Comparison of ENCODE assay signal across 1 cellular context in the genomic region with DNA sequence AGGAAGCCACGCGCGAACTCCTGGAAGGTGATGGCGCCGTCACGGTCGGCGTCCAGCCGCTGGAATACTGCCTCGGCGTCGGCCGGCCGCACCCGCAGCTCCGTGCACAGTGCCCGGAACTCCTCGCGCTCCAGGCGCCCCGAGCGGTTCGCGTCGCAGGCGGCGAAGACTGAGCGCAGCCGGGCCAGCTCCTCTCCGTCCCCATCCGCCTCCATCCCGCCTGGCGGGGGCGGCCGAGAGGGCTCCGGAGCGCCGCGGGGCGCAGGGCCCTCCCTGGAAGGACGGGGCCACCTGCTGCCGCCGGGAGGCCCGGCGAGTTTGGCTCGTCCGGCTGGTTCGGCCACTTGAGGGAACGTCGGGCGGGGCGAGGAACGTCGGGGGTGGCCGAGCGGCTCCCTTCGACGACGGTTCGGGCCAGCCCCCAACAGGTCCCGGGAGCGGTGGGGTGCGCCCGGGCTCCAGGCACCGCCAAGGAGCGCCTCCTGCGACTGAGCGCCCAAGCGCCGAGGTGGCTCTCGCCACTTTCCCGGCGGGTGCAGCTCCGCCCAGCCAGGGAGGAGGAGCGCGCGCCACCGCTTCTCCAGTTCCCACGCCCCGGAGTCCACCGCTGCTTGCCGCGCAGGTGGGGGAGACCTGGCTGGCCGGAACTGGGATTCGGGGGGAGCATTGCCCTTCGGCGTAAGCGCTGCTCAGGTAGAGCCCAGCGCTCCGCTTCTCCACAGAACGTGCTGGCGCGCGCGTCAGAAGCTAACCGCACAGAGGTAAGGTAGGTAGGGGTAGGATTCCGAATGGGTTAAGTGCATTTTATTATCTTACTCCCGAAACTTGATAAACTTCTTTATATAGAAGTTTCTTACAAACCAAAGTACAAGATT.
TF ChIP-seq lines count a peak whose summit lies in the region.

A gene (minus strand): TSS at position 490 of the 875 bp plus-strand sequence. CDS start 275 bp downstream, at position 215.

TF ChIP-seq in WTC11, 78 proteins besides CTCF, POLR2A, EP300 and RAD21 (continued from another document and continues in another):
- TF ChIP-seq, protein P1, sequence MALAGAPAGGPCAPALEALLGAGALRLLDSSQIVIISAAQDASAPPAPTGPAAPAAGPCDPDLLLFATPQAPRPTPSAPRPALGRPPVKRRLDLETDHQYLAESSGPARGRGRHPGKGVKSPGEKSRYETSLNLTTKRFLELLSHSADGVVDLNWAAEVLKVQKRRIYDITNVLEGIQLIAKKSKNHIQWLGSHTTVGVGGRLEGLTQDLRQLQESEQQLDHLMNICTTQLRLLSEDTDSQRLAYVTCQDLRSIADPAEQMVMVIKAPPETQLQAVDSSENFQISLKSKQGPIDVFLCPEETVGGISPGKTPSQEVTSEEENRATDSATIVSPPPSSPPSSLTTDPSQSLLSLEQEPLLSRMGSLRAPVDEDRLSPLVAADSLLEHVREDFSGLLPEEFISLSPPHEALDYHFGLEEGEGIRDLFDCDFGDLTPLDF (CRISPR knock-in tag; IDR thresholded peaks at IDR 0.05), result no peak; the same call in none of the 2 replicates
- TF ChIP-seq NR3C1 (CRISPR knock-in tag; conservative IDR thresholded peaks at IDR 0.05; ENCODE audit: low read depth) (no peak), JAZF1 (CRISPR knock-in tag; IDR thresholded peaks at IDR 0.05) (no peak), KAT7 (CRISPR knock-in tag; IDR thresholded peaks at IDR 0.05; ENCODE audit: borderline replicate concordance) (peak; percentile 91), ATF1 (CRISPR knock-in tag; IDR thresholded peaks at IDR 0.05) (no peak; the same call in 1 of the 2 replicates), SMAD3 (CRISPR knock-in tag; IDR thresholded peaks at IDR 0.05; ENCODE audit: borderline replicate concordance) (no peak), ZNF138 (CRISPR knock-in tag; conservative IDR thresholded peaks at IDR 0.05) (0 out of 2 replicates have a peak, but pooled peaks have one; percentile 13), NFYB (CRISPR knock-in tag; conservative IDR thresholded peaks at IDR 0.05; ENCODE audit: low read depth) (peak; percentile 20; the same call in 1 of the 2 replicates), FOXP1 (CRISPR knock-in tag; IDR thresholded peaks at IDR 0.05; ENCODE audit: borderline replicate concordance) (peak; percentile 92; the same call in 1 of the 2 replicates), TEAD4 (CRISPR knock-in tag; IDR thresholded peaks at IDR 0.05) (peak; percentile 67), TCF7 (CRISPR knock-in tag; IDR thresholded peaks at IDR 0.05; ENCODE audit: low read depth) (peak; percentile 28; the same call in 1 of the 2 replicates), GTF2I (CRISPR knock-in tag; conservative IDR thresholded peaks at IDR 0.05) (no peak), SP1 (CRISPR knock-in tag; conservative IDR thresholded peaks at IDR 0.05) (no peak; the same call in none of the 2 replicates), ELF4 (CRISPR knock-in tag; IDR thresholded peaks at IDR 0.05; ENCODE audit: low read depth) (no peak), RELA (CRISPR knock-in tag; IDR thresholded peaks at IDR 0.05; ENCODE audit: borderline replicate concordance) (peak; percentile 59), ZNF232 (CRISPR knock-in tag; IDR thresholded peaks at IDR 0.05) (0 out of 2 replicates have a peak, but pooled peaks have one; percentile 78), TP53 (CRISPR knock-in tag; IDR thresholded peaks at IDR 0.05) (peak; percentile 22; the same call in 1 of the 2 replicates), ZBTB21 (CRISPR knock-in tag; IDR thresholded peaks at IDR 0.05; ENCODE audit: borderline replicate concordance) (no peak; the same call in 1 of the 2 replicates), ZNF121 (CRISPR knock-in tag; IDR thresholded peaks at IDR 0.05) (no peak), NFE2L1 (CRISPR knock-in tag; IDR thresholded peaks at IDR 0.05) (peak; percentile 29; the same call in 1 of the 2 replicates)
- TF ChIP-seq, protein P2, sequence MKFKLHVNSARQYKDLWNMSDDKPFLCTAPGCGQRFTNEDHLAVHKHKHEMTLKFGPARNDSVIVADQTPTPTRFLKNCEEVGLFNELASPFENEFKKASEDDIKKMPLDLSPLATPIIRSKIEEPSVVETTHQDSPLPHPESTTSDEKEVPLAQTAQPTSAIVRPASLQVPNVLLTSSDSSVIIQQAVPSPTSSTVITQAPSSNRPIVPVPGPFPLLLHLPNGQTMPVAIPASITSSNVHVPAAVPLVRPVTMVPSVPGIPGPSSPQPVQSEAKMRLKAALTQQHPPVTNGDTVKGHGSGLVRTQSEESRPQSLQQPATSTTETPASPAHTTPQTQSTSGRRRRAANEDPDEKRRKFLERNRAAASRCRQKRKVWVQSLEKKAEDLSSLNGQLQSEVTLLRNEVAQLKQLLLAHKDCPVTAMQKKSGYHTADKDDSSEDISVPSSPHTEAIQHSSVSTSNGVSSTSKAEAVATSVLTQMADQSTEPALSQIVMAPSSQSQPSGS (CRISPR knock-in tag; IDR thresholded peaks at IDR 0.05; ENCODE audit: borderline replicate concordance, low read depth), result no peak
- TF ChIP-seq, protein P3, sequence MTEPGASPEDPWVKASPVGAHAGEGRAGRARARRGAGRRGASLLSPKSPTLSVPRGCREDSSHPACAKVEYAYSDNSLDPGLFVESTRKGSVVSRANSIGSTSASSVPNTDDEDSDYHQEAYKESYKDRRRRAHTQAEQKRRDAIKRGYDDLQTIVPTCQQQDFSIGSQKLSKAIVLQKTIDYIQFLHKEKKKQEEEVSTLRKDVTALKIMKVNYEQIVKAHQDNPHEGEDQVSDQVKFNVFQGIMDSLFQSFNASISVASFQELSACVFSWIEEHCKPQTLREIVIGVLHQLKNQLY (CRISPR knock-in tag; IDR thresholded peaks at IDR 0.05), result no peak; the same call in 1 of the 2 replicates
- TF ChIP-seq, protein P4, sequence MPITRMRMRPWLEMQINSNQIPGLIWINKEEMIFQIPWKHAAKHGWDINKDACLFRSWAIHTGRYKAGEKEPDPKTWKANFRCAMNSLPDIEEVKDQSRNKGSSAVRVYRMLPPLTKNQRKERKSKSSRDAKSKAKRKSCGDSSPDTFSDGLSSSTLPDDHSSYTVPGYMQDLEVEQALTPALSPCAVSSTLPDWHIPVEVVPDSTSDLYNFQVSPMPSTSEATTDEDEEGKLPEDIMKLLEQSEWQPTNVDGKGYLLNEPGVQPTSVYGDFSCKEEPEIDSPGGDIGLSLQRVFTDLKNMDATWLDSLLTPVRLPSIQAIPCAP (CRISPR knock-in tag; IDR thresholded peaks at IDR 0.05), result peak; percentile 76; the same call in 1 of the 2 replicates
- TF ChIP-seq, protein P5, sequence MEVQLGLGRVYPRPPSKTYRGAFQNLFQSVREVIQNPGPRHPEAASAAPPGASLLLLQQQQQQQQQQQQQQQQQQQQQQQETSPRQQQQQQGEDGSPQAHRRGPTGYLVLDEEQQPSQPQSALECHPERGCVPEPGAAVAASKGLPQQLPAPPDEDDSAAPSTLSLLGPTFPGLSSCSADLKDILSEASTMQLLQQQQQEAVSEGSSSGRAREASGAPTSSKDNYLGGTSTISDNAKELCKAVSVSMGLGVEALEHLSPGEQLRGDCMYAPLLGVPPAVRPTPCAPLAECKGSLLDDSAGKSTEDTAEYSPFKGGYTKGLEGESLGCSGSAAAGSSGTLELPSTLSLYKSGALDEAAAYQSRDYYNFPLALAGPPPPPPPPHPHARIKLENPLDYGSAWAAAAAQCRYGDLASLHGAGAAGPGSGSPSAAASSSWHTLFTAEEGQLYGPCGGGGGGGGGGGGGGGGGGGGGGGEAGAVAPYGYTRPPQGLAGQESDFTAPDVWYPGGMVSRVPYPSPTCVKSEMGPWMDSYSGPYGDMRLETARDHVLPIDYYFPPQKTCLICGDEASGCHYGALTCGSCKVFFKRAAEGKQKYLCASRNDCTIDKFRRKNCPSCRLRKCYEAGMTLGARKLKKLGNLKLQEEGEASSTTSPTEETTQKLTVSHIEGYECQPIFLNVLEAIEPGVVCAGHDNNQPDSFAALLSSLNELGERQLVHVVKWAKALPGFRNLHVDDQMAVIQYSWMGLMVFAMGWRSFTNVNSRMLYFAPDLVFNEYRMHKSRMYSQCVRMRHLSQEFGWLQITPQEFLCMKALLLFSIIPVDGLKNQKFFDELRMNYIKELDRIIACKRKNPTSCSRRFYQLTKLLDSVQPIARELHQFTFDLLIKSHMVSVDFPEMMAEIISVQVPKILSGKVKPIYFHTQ (CRISPR knock-in tag; IDR thresholded peaks at IDR 0.05), result no peak
- TF ChIP-seq, protein P6, sequence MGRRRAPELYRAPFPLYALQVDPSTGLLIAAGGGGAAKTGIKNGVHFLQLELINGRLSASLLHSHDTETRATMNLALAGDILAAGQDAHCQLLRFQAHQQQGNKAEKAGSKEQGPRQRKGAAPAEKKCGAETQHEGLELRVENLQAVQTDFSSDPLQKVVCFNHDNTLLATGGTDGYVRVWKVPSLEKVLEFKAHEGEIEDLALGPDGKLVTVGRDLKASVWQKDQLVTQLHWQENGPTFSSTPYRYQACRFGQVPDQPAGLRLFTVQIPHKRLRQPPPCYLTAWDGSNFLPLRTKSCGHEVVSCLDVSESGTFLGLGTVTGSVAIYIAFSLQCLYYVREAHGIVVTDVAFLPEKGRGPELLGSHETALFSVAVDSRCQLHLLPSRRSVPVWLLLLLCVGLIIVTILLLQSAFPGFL (CRISPR knock-in tag; IDR thresholded peaks at IDR 0.05; ENCODE audit: borderline replicate concordance), result no peak
- TF ChIP-seq, protein P7, sequence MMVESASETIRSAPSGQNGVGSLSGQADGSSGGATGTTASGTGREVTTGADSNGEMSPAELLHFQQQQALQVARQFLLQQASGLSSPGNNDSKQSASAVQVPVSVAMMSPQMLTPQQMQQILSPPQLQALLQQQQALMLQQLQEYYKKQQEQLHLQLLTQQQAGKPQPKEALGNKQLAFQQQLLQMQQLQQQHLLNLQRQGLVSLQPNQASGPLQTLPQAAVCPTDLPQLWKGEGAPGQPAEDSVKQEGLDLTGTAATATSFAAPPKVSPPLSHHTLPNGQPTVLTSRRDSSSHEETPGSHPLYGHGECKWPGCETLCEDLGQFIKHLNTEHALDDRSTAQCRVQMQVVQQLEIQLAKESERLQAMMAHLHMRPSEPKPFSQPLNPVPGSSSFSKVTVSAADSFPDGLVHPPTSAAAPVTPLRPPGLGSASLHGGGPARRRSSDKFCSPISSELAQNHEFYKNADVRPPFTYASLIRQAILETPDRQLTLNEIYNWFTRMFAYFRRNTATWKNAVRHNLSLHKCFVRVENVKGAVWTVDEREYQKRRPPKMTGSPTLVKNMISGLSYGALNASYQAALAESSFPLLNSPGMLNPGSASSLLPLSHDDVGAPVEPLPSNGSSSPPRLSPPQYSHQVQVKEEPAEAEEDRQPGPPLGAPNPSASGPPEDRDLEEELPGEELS (CRISPR knock-in tag; IDR thresholded peaks at IDR 0.05), result peak; percentile 79
- TF ChIP-seq, protein P8, sequence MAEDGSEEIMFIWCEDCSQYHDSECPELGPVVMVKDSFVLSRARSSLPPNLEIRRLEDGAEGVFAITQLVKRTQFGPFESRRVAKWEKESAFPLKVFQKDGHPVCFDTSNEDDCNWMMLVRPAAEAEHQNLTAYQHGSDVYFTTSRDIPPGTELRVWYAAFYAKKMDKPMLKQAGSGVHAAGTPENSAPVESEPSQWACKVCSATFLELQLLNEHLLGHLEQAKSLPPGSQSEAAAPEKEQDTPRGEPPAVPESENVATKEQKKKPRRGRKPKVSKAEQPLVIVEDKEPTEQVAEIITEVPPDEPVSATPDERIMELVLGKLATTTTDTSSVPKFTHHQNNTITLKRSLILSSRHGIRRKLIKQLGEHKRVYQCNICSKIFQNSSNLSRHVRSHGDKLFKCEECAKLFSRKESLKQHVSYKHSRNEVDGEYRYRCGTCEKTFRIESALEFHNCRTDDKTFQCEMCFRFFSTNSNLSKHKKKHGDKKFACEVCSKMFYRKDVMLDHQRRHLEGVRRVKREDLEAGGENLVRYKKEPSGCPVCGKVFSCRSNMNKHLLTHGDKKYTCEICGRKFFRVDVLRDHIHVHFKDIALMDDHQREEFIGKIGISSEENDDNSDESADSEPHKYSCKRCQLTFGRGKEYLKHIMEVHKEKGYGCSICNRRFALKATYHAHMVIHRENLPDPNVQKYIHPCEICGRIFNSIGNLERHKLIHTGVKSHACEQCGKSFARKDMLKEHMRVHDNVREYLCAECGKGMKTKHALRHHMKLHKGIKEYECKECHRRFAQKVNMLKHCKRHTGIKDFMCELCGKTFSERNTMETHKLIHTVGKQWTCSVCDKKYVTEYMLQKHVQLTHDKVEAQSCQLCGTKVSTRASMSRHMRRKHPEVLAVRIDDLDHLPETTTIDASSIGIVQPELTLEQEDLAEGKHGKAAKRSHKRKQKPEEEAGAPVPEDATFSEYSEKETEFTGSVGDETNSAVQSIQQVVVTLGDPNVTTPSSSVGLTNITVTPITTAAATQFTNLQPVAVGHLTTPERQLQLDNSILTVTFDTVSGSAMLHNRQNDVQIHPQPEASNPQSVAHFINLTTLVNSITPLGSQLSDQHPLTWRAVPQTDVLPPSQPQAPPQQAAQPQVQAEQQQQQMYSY (CRISPR knock-in tag; IDR thresholded peaks at IDR 0.05), result no peak; the same call in 1 of the 2 replicates
- TF ChIP-seq, protein P9, sequence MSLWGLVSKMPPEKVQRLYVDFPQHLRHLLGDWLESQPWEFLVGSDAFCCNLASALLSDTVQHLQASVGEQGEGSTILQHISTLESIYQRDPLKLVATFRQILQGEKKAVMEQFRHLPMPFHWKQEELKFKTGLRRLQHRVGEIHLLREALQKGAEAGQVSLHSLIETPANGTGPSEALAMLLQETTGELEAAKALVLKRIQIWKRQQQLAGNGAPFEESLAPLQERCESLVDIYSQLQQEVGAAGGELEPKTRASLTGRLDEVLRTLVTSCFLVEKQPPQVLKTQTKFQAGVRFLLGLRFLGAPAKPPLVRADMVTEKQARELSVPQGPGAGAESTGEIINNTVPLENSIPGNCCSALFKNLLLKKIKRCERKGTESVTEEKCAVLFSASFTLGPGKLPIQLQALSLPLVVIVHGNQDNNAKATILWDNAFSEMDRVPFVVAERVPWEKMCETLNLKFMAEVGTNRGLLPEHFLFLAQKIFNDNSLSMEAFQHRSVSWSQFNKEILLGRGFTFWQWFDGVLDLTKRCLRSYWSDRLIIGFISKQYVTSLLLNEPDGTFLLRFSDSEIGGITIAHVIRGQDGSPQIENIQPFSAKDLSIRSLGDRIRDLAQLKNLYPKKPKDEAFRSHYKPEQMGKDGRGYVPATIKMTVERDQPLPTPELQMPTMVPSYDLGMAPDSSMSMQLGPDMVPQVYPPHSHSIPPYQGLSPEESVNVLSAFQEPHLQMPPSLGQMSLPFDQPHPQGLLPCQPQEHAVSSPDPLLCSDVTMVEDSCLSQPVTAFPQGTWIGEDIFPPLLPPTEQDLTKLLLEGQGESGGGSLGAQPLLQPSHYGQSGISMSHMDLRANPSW (CRISPR knock-in tag; conservative IDR thresholded peaks at IDR 0.05; ENCODE audit: low read depth), result 0 out of 2 replicates have a peak, but pooled peaks have one; percentile 33
- TF ChIP-seq, protein P10, sequence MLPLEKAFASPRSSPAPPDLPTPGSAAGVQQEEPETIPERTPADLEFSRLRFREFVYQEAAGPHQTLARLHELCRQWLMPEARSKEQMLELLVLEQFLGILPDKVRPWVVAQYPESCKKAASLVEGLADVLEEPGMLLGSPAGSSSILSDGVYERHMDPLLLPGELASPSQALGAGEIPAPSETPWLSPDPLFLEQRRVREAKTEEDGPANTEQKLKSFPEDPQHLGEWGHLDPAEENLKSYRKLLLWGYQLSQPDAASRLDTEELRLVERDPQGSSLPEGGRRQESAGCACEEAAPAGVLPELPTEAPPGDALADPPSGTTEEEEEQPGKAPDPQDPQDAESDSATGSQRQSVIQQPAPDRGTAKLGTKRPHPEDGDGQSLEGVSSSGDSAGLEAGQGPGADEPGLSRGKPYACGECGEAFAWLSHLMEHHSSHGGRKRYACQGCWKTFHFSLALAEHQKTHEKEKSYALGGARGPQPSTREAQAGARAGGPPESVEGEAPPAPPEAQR (CRISPR knock-in tag; IDR thresholded peaks at IDR 0.05), result no peak
